Comparison of ENCODE assay signal across 9 cellular contexts in genomic region chrX:153106092-153106801, GRCh38. TPM values are rescaled to one million over a fixed set of nuclear protein-coding genes. Genes with fewer than 3 reads are reported as not detected.
DNase-seq lines count a peak whose midpoint lies in the region; ATAC-seq, FAIRE-seq and TF ChIP-seq lines count a peak whose summit lies in the region.
"Not testable (repeated sequence)": the region's sequence is repeated elsewhere in the genome, so short reads cannot be mapped to it uniquely, and the experiment has no call there.
"Had no signal": no experiment of that assay in that cellular context is flagged by ENCODE, and none has a peak within 500 bp of the region (broad histone marks: within the 10 kb centered on the region; RNA-seq: fewer than 3 reads in every experiment).

No MANE protein-coding gene starts in this region.

- H3K27me3 Mint-ChIP-seq in activated B cell treated with CpG ODN at 0.5 μM for 24 hours; activated T-helper 17 cell treated with anti-CD3 and anti-CD28 coated beads, Interleukin-2, amount 50 U/mL, for 72 hours; memory B cell: not testable (repeated sequence)

- H3K4me1 Mint-ChIP-seq in activated B cell treated with CpG ODN at 0.5 μM for 24 hours; activated T-helper 17 cell treated with anti-CD3 and anti-CD28 coated beads, Interleukin-2, amount 50 U/mL, for 72 hours; memory B cell: not testable (repeated sequence)

- not testable (repeated sequence) for H3K36me3 ChIP-seq in bronchial epithelial cell (ENCODE audit: control insufficient read depth, insufficient read depth, low read length)

- intact Hi-C loops in activated B cell treated with CpG ODN at 0.5 μM for 24 hours (cut with micrococcal nuclease), result not testable (repeated sequence)

- POLR2A ChIA-PET in activated B cell treated with CpG ODN at 0.5 μM for 24 hours (lab: Charles Lee), result not testable (repeated sequence)

- H3K4me3 ChIP-seq in bronchial epithelial cell (ENCODE audit: low read depth, low read length), result not testable (repeated sequence)

- DNase-seq in DMS79 (lab: John Stamatoyannopoulos, UW) (peak; percentile 21), NCI-H345 (lab: John Stamatoyannopoulos, UW) (peak; percentile 22)
- not testable (repeated sequence) for DNase-seq in activated B cell treated with CpG ODN at 0.5 μM for 24 hours; bronchial epithelial cell (ENCODE audit: low read depth); memory B cell (ENCODE audit: low spot score in 2 of 2)

- FAIRE-seq in bronchial epithelial cell (lab: Jason Lieb, UNC), result peak; percentile 98

- H3K4me3 Mint-ChIP-seq in activated B cell treated with CpG ODN at 0.5 μM for 24 hours, memory B cell: not testable (repeated sequence)
- H3K4me3 Mint-ChIP-seq in activated T-helper 17 cell treated with anti-CD3 and anti-CD28 coated beads, Interleukin-2, amount 50 U/mL, for 72 hours, result peak overlapping the region; percentile 69

- not testable (repeated sequence) for H3K9me3 Mint-ChIP-seq in activated B cell treated with CpG ODN at 0.5 μM for 24 hours; activated T-helper 17 cell treated with anti-CD3 and anti-CD28 coated beads, Interleukin-2, amount 50 U/mL, for 72 hours
- peaks cover 11% of the 10 kb centered on the region for H3K9me3 Mint-ChIP-seq in memory B cell

- not testable (repeated sequence) for H3K27ac Mint-ChIP-seq in activated B cell treated with CpG ODN at 0.5 μM for 24 hours, memory B cell
- peak overlapping the region; percentile 69 for H3K27ac Mint-ChIP-seq in activated T-helper 17 cell treated with anti-CD3 and anti-CD28 coated beads, Interleukin-2, amount 50 U/mL, for 72 hours

- TF ChIP-seq CTCF in activated B cell treated with CpG ODN at 0.5 μM for 24 hours (IDR thresholded peaks at IDR 0.05); bronchial epithelial cell (IDR thresholded peaks at IDR 0.05; ENCODE audit: insufficient read depth, low read length, severe bottlenecking): not testable (repeated sequence)

- H3K27me3 ChIP-seq in bronchial epithelial cell (ENCODE audit: control insufficient read depth, insufficient read depth, low read length), result not testable (repeated sequence)

- not testable (repeated sequence) for H3K36me3 Mint-ChIP-seq in activated B cell treated with CpG ODN at 0.5 μM for 24 hours (ENCODE audit: low read depth); activated T-helper 17 cell treated with anti-CD3 and anti-CD28 coated beads, Interleukin-2, amount 50 U/mL, for 72 hours (ENCODE audit: low read depth); memory B cell

- CTCF ChIA-PET in activated B cell treated with CpG ODN at 0.5 μM for 24 hours (lab: Charles Lee), result not testable (repeated sequence)

- peak; percentile 69 for ATAC-seq in GM21529 (IDR thresholded peaks at IDR 0.05; ENCODE audit: unreplicated experiment)
- ATAC-seq in activated B cell treated with CpG ODN at 0.5 μM for 24 hours (ENCODE audit: low read depth), result peak; percentile 37
- peak; percentile 46 for ATAC-seq in activated T-helper 17 cell treated with anti-CD3 and anti-CD28 coated beads, Interleukin-2, amount 50 U/mL, for 72 hours (replicated peaks)
- ATAC-seq in memory B cell (ENCODE audit: low read depth), result peak; percentile 37

RNA-seq across cellular contexts. Expression of gene PNMA6A, which starts 34.0 kb away (rescaled TPM):
- total RNA-seq in activated B cell treated with CpG ODN at 0.5 μM for 24 hours, result 0.38 and 0.44 TPM in 2 replicates
- total RNA-seq in activated T-helper 17 cell treated with anti-CD3 and anti-CD28 coated beads, Interleukin-2, amount 50 U/mL, for 72 hours, result under 1 TPM; 0.28 to 0.37 TPM
- total RNA-seq in bronchial epithelial cell, result 0.53 and 0.77 TPM in 2 replicates
- total RNA-seq: SJCRH30 had no signal

RNA-seq across cellular contexts. Expression of gene PNMA3, which starts 50.0 kb away (rescaled TPM):
- total RNA-seq in activated B cell treated with CpG ODN at 0.5 μM for 24 hours (1.2 and 1.9 TPM in 2 replicates), bronchial epithelial cell (under 0.01 TPM in 1 of 2 replicates, not detected in the other)
- 1 to 10 TPM; 1.8 to 3.2 TPM for total RNA-seq in activated T-helper 17 cell treated with anti-CD3 and anti-CD28 coated beads, Interleukin-2, amount 50 U/mL, for 72 hours
- total RNA-seq: ascending aorta, SJCRH30 had no signal
